23 cellular contexts compared by ENCODE assay signal in genomic region chr3:184750684-184751083, GRCh38.
"Had no signal": no experiment of that assay in that cellular context is flagged by ENCODE, and none has a peak within 500 bp of the region (broad histone marks: within the 10 kb centered on the region; RNA-seq: fewer than 3 reads in every experiment).

No MANE protein-coding gene starts in this region.

- H3K27ac ChIP-seq: colonic mucosa, gastroesophageal sphincter, parathyroid adenoma, right lobe of liver, thoracic aorta, uterus had no signal

- H3K4me3 ChIP-seq: colonic mucosa, gastroesophageal sphincter, hepatocyte, right lobe of liver, thoracic aorta, uterus had no signal

- H3K4me2 ChIP-seq: hepatocyte had no signal

- H3K9ac ChIP-seq: parathyroid adenoma had no signal

- ATAC-seq: activated CD4-positive, alpha-beta T cell treated with anti-CD3 and anti-CD28 coated beads for 36 hours; activated CD8-positive, alpha-beta memory T cell treated with anti-CD3 and anti-CD28 coated beads, Interleukin-2, amount 10 ng/mL, durations not matched to agents 7 days and 5 days; activated CD8-positive, alpha-beta T cell treated with anti-CD3 and anti-CD28 coated beads, Interleukin-2, amount 10 ng/mL, durations not matched to agents 7 days and 5 days; activated naive CD8-positive, alpha-beta T cell treated with anti-CD3 and anti-CD28 coated beads, Interleukin-2, amount 50 U/mL, for 24 hours; effector memory CD8-positive, alpha-beta T cell; gastroesophageal sphincter; left cardiac atrium; naive thymus-derived CD8-positive, alpha-beta T cell; stimulated activated naive CD8-positive, alpha-beta T cell treated with anti-CD3 and anti-CD28 coated beads, Interleukin-15, Interleukin-2, amounts not matched to agents 100 U/mL and 50 U/mL, for 24 hours had no signal

- H3K79me2 ChIP-seq: hepatocyte, parathyroid adenoma had no signal

- H3K4me1 ChIP-seq: colonic mucosa, parathyroid adenoma, right lobe of liver, uterus had no signal

- H3K9me3 ChIP-seq: colonic mucosa, gastroesophageal sphincter, right lobe of liver, thoracic aorta, uterus had no signal

- H3K27me3 ChIP-seq: colonic mucosa, hepatocyte, right lobe of liver, uterus had no signal

- DNase-seq: activated CD4-positive, alpha-beta T cell treated with anti-CD3 and anti-CD28 coated beads for 36 hours; activated CD4-positive, CD25-positive, alpha-beta regulatory T cell; activated CD8-positive, alpha-beta memory T cell treated with anti-CD3 and anti-CD28 coated beads, Interleukin-2, amount 10 ng/mL, durations not matched to agents 7 days and 5 days; activated CD8-positive, alpha-beta T cell treated with anti-CD3 and anti-CD28 coated beads, Interleukin-2, amount 10 ng/mL, durations not matched to agents 7 days and 5 days; activated naive CD8-positive, alpha-beta T cell treated with anti-CD3 and anti-CD28 coated beads, Interleukin-2, amount 50 U/mL, for 24 hours; activated T-cell treated with anti-CD3 and anti-CD28 coated beads, Interleukin-2, amount 50 U/mL, for 48 hours; amygdala; cerebellar nuclear complex; colonic mucosa; effector memory CD8-positive, alpha-beta T cell; islet precursor cell; left cardiac atrium; naive thymus-derived CD8-positive, alpha-beta T cell; nucleus accumbens; right lobe of liver; stimulated activated CD4-positive, alpha-beta T cell treated with anti-CD3 and anti-CD28 coated beads, Interleukin-4, amount 100 ng/mL, for 1 hour; stimulated activated naive CD8-positive, alpha-beta T cell treated with anti-CD3 and anti-CD28 coated beads, Interleukin-15, Interleukin-2, amounts not matched to agents 100 U/mL and 50 U/mL, for 24 hours; T-helper 1 cell; uterus had no signal

- H2AFZ ChIP-seq: hepatocyte, parathyroid adenoma had no signal

- H3K36me3 ChIP-seq: colonic mucosa, gastroesophageal sphincter, right lobe of liver, thoracic aorta, uterus had no signal
